1 cellular context compared by ENCODE assay signal in the genomic region with DNA sequence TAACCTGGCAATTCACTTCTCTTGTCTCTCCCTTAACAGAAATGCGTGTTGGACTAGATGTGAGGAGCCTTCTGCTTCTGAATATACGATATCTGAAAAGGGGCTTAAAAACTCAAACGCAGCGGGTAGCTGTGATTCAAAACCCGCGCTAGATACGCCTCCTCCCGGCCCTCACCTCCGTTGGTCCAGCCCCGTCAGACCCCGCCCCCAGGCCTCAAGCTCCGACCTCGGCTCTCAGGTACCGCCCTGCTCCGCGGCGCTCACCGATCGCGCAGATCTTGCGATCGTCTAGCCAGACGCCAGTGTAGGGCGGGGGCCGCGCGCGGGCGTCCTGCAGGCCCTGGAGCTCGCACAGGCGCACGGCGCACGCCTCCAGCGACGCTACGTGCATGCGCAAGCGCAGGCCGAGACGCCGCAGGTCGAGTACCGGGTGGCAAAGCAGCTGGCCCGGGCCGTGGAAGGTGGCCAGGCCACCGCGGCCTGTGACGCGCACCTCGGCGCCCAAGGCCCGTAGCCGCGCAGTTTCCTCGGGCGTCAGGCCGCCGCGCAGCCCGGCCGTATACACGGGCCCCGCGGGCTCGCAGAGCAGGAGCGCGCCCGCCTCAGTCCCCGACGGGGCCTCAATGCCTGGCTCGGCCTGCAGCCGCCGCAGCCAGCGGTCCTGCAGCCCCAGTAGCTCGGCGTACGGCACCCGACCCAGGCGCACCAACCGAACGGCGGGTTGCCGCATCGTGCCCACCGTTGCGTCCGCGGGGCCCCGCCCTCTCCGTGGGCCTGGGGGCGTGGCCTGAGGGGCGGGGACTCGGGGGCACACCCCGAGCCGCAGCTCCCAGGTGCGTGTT.
A peak's percentile ranks its signal among the peaks of the same experiment; 100 is the strongest.
TF ChIP-seq lines count a peak whose summit lies in the region.

A gene (minus strand): TSS at position 751 of the 842 bp plus-strand sequence. CDS start 21 bp downstream, at position 730.

TF ChIP-seq in HepG2, 621 proteins besides CTCF, POLR2A, EP300 and RAD21 (continued from another document and continues in another):
- TF ChIP-seq, protein P1, sequence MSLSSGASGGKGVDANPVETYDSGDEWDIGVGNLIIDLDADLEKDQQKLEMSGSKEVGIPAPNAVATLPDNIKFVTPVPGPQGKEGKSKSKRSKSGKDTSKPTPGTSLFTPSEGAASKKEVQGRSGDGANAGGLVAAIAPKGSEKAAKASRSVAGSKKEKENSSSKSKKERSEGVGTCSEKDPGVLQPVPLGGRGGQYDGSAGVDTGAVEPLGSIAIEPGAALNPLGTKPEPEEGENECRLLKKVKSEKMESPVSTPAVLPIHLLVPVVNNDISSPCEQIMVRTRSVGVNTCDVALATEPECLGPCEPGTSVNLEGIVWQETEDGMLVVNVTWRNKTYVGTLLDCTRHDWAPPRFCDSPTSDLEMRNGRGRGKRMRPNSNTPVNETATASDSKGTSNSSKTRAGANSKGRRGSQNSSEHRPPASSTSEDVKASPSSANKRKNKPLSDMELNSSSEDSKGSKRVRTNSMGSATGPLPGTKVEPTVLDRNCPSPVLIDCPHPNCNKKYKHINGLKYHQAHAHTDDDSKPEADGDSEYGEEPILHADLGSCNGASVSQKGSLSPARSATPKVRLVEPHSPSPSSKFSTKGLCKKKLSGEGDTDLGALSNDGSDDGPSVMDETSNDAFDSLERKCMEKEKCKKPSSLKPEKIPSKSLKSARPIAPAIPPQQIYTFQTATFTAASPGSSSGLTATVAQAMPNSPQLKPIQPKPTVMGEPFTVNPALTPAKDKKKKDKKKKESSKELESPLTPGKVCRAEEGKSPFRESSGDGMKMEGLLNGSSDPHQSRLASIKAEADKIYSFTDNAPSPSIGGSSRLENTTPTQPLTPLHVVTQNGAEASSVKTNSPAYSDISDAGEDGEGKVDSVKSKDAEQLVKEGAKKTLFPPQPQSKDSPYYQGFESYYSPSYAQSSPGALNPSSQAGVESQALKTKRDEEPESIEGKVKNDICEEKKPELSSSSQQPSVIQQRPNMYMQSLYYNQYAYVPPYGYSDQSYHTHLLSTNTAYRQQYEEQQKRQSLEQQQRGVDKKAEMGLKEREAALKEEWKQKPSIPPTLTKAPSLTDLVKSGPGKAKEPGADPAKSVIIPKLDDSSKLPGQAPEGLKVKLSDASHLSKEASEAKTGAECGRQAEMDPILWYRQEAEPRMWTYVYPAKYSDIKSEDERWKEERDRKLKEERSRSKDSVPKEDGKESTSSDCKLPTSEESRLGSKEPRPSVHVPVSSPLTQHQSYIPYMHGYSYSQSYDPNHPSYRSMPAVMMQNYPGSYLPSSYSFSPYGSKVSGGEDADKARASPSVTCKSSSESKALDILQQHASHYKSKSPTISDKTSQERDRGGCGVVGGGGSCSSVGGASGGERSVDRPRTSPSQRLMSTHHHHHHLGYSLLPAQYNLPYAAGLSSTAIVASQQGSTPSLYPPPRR (CRISPR knock-in tag; IDR thresholded peaks at IDR 0.05; ENCODE audit: borderline replicate concordance), result 0 out of 2 replicates have a peak, but pooled peaks have one; percentile 46
- TF ChIP-seq NRL (CRISPR knock-in tag; IDR thresholded peaks at IDR 0.05; ENCODE audit: borderline replicate concordance) (peak; percentile 68; the same call in 1 of the 2 replicates), ZC3H13 (CRISPR knock-in tag; IDR thresholded peaks at IDR 0.05) (peak; percentile 87; the same call in 1 of the 2 replicates), NFE2L2 (IDR thresholded peaks at IDR 0.05; ENCODE audit: low read length) (no peak), ZFAT (CRISPR knock-in tag; conservative IDR thresholded peaks at IDR 0.05) (0 out of 2 replicates have a peak, but pooled peaks have one; percentile 69), ZNF878 (CRISPR knock-in tag; IDR thresholded peaks at IDR 0.05) (no peak), RNF2 (conservative IDR thresholded peaks at IDR 0.05; ENCODE audit: low read depth) (peak; percentile 85), IRF2 (CRISPR knock-in tag; IDR thresholded peaks at IDR 0.05) (no peak), ZNF563 (CRISPR knock-in tag; IDR thresholded peaks at IDR 0.05) (peak; percentile 97), ZNF549 (CRISPR knock-in tag; IDR thresholded peaks at IDR 0.05) (no peak), SP5 (CRISPR knock-in tag; IDR thresholded peaks at IDR 0.05; ENCODE audit: borderline replicate concordance, low read depth) (peak; percentile 54; the same call in 1 of the 2 replicates), ZKSCAN5 (CRISPR knock-in tag; IDR thresholded peaks at IDR 0.05) (no peak), HOXD1 (CRISPR knock-in tag; IDR thresholded peaks at IDR 0.05) (no peak), ZSCAN21 (CRISPR knock-in tag; IDR thresholded peaks at IDR 0.05; ENCODE audit: borderline replicate concordance) (peak; percentile 81; the same call in 1 of the 2 replicates), SP2 (CRISPR knock-in tag; IDR thresholded peaks at IDR 0.05) (peak; percentile 66), CREB1 (IDR thresholded peaks at IDR 0.05) (peak; percentile 74), CREB1 (CRISPR knock-in tag; IDR thresholded peaks at IDR 0.05) (no peak; the same call in 1 of the 2 replicates), CENPX (CRISPR knock-in tag; IDR thresholded peaks at IDR 0.05) (no peak), CREM (IDR thresholded peaks at IDR 0.05) (peak; percentile 43), CREM (CRISPR knock-in tag; IDR thresholded peaks at IDR 0.05) (no peak), NFIC (IDR thresholded peaks at IDR 0.05; ENCODE audit: low read length) (no peak), ISX (CRISPR knock-in tag; conservative IDR thresholded peaks at IDR 0.05) (no peak), RARA (CRISPR knock-in tag; IDR thresholded peaks at IDR 0.05) (0 out of 2 replicates have a peak, but pooled peaks have one; percentile 2), IKZF4 (CRISPR knock-in tag; IDR thresholded peaks at IDR 0.05; ENCODE audit: borderline replicate concordance, low read depth, not compliant biosample characterization) (peak; percentile 93), NFE2L1 (CRISPR knock-in tag; IDR thresholded peaks at IDR 0.05; ENCODE audit: borderline replicate concordance) (no peak), ZNF562 (CRISPR knock-in tag; IDR thresholded peaks at IDR 0.05; ENCODE audit: borderline replicate concordance) (no peak)
- TF ChIP-seq, protein P2, sequence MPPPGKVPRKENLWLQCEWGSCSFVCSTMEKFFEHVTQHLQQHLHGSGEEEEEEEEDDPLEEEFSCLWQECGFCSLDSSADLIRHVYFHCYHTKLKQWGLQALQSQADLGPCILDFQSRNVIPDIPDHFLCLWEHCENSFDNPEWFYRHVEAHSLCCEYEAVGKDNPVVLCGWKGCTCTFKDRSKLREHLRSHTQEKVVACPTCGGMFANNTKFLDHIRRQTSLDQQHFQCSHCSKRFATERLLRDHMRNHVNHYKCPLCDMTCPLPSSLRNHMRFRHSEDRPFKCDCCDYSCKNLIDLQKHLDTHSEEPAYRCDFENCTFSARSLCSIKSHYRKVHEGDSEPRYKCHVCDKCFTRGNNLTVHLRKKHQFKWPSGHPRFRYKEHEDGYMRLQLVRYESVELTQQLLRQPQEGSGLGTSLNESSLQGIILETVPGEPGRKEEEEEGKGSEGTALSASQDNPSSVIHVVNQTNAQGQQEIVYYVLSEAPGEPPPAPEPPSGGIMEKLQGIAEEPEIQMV (CRISPR knock-in tag; IDR thresholded peaks at IDR 0.05; ENCODE audit: low read depth), result peak; percentile 93
- TF ChIP-seq, protein P3, sequence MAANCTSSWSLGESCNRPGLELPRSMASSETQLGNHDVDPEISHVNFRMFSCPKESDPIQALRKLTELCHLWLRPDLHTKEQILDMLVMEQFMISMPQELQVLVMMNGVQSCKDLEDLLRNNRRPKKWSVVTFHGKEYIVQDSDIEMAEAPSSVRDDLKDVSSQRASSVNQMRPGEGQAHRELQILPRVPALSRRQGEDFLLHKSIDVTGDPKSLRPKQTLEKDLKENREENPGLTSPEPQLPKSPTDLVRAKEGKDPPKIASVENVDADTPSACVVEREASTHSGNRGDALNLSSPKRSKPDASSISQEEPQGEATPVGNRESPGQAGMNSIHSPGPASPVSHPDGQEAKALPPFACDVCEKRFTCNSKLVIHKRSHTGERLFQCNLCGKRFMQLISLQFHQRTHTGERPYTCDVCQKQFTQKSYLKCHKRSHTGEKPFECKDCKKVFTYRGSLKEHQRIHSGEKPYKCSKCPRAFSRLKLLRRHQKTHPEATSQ (CRISPR knock-in tag; IDR thresholded peaks at IDR 0.05; ENCODE audit: borderline replicate concordance), result no peak
- TF ChIP-seq, protein P4, sequence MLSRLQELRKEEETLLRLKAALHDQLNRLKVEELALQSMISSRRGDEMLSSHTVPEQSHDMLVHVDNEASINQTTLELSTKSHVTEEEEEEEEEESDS (CRISPR knock-in tag; IDR thresholded peaks at IDR 0.05; ENCODE audit: borderline replicate concordance), result no peak
- TF ChIP-seq, protein P5, sequence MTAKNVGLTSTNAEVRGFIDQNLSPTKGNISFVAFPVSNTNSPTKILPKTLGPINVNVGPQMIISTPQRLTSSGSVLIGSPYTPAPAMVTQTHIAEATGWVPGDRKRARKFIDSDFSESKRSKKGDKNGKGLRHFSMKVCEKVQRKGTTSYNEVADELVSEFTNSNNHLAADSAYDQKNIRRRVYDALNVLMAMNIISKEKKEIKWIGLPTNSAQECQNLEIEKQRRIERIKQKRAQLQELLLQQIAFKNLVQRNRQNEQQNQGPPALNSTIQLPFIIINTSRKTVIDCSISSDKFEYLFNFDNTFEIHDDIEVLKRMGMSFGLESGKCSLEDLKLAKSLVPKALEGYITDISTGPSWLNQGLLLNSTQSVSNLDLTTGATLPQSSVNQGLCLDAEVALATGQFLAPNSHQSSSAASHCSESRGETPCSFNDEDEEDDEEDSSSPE (CRISPR knock-in tag; IDR thresholded peaks at IDR 0.05), result peak; percentile 79
- TF ChIP-seq, protein P6, sequence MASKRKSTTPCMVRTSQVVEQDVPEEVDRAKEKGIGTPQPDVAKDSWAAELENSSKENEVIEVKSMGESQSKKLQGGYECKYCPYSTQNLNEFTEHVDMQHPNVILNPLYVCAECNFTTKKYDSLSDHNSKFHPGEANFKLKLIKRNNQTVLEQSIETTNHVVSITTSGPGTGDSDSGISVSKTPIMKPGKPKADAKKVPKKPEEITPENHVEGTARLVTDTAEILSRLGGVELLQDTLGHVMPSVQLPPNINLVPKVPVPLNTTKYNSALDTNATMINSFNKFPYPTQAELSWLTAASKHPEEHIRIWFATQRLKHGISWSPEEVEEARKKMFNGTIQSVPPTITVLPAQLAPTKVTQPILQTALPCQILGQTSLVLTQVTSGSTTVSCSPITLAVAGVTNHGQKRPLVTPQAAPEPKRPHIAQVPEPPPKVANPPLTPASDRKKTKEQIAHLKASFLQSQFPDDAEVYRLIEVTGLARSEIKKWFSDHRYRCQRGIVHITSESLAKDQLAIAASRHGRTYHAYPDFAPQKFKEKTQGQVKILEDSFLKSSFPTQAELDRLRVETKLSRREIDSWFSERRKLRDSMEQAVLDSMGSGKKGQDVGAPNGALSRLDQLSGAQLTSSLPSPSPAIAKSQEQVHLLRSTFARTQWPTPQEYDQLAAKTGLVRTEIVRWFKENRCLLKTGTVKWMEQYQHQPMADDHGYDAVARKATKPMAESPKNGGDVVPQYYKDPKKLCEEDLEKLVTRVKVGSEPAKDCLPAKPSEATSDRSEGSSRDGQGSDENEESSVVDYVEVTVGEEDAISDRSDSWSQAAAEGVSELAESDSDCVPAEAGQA (IDR thresholded peaks at IDR 0.05; ENCODE audit: low read depth), result no peak
- TF ChIP-seq, protein P6 (CRISPR knock-in tag; IDR thresholded peaks at IDR 0.05; ENCODE audit: borderline replicate concordance), result 0 out of 2 replicates have a peak, but pooled peaks have one; percentile 77
- TF ChIP-seq, protein P7, sequence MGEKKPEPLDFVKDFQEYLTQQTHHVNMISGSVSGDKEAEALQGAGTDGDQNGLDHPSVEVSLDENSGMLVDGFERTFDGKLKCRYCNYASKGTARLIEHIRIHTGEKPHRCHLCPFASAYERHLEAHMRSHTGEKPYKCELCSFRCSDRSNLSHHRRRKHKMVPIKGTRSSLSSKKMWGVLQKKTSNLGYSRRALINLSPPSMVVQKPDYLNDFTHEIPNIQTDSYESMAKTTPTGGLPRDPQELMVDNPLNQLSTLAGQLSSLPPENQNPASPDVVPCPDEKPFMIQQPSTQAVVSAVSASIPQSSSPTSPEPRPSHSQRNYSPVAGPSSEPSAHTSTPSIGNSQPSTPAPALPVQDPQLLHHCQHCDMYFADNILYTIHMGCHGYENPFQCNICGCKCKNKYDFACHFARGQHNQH (CRISPR knock-in tag; IDR thresholded peaks at IDR 0.05), result peak; percentile 39; the same call in 1 of the 2 replicates
- TF ChIP-seq, protein P8, sequence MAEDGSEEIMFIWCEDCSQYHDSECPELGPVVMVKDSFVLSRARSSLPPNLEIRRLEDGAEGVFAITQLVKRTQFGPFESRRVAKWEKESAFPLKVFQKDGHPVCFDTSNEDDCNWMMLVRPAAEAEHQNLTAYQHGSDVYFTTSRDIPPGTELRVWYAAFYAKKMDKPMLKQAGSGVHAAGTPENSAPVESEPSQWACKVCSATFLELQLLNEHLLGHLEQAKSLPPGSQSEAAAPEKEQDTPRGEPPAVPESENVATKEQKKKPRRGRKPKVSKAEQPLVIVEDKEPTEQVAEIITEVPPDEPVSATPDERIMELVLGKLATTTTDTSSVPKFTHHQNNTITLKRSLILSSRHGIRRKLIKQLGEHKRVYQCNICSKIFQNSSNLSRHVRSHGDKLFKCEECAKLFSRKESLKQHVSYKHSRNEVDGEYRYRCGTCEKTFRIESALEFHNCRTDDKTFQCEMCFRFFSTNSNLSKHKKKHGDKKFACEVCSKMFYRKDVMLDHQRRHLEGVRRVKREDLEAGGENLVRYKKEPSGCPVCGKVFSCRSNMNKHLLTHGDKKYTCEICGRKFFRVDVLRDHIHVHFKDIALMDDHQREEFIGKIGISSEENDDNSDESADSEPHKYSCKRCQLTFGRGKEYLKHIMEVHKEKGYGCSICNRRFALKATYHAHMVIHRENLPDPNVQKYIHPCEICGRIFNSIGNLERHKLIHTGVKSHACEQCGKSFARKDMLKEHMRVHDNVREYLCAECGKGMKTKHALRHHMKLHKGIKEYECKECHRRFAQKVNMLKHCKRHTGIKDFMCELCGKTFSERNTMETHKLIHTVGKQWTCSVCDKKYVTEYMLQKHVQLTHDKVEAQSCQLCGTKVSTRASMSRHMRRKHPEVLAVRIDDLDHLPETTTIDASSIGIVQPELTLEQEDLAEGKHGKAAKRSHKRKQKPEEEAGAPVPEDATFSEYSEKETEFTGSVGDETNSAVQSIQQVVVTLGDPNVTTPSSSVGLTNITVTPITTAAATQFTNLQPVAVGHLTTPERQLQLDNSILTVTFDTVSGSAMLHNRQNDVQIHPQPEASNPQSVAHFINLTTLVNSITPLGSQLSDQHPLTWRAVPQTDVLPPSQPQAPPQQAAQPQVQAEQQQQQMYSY (CRISPR knock-in tag; IDR thresholded peaks at IDR 0.05), result no peak; the same call in 1 of the 2 replicates
